In the genomic region with DNA sequence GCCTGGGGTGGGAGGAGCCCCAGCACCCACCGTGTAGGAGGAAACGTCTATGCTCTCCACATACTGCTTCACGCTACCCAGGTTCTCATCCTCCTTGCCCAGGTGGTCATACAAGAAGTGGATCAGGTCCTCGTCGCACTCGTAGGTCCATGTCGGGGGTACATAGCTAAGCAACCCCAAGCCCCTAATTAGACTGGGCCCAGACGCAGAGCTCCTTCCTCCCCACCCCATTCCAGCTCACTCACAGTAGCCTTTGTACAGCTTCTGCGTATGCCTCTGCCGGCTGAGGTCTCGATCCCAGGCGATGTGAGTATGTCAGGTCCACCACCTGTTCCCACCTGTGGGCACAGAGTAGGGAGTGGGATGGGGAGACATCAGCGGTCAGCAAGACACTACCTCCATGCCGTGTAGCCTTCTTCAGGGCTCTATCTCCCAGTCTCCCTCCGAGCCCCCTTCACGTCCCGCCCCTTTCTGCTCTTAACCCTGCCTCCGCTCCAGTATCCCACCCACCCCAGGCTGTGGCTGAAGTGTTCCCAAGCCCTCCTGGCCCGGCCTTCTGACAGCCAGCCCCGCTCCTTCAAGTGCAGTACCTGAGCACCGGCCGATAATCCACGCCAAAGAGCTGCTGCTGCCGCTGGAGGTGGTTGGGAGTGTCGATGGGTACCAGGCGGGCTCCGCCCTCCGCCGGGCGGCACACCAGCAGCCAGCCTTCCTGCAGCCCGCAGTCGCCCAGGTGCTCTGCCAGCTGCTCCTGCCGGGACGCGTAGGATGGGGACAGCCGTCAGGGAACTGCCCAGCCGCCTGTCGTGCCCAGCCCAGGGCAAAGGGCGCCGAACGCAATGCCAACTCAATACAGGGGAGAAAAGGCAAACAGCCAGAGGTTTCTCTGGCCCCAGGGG, we compare ENCODE assay signal across 8 cellular contexts. TPM values are rescaled to one million over a fixed set of nuclear protein-coding genes. Genes with fewer than 3 reads are reported as not detected.
DNase-seq lines count a peak whose midpoint lies in the region; ATAC-seq, FAIRE-seq and TF ChIP-seq lines count a peak whose summit lies in the region.

No MANE protein-coding gene starts in this region.

- H3K9me1 ChIP-seq in keratinocyte (ENCODE audit: control insufficient read depth, extremely low read depth, insufficient read depth, low read length), result no peaks in the 10 kb centered on the region

- peak overlapping the region; percentile 86 for H3K9ac ChIP-seq in keratinocyte (ENCODE audit: control insufficient read depth, extremely low read depth, insufficient read depth, low read length)

- dilution Hi-C loops in keratinocyte (cut with MboI; ENCODE audit: extremely low pct_ligation_motif_present, low sequenced_read_pairs), result no loop called here

- H4K20me1 ChIP-seq in keratinocyte (ENCODE audit: control insufficient read depth, extremely low read depth, insufficient read depth, low read length), result no peaks in the 10 kb centered on the region

- peak overlapping the region; percentile 78 for H3K4me3 Mint-ChIP-seq in stimulated activated effector memory CD8-positive, alpha-beta T cell treated with anti-CD3 and anti-CD28 coated beads, Interleukin-12 subunit alpha, Interleukin-12 subunit beta, amount 100 ng/mL, for 72 hours

- peaks cover 26% of the 10 kb centered on the region for H3K79me2 ChIP-seq in keratinocyte (ENCODE audit: control insufficient read depth, insufficient read depth, low read length)

- peak overlapping the region; percentile 99 for H2AFZ ChIP-seq in keratinocyte (ENCODE audit: control insufficient read depth, low read length)

- peaks cover 29 to 43% of the 10 kb centered on the region in 2 experiments for H3K36me3 ChIP-seq in keratinocyte (ENCODE audit: control insufficient read depth in 2 of 2, extremely low read depth in 1 of 2, insufficient read depth in 2 of 2, low read length in 2 of 2)

- peaks cover 21% of the 10 kb centered on the region for H3K4me1 ChIP-seq in keratinocyte (ENCODE audit: control insufficient read depth, extremely low read depth, insufficient read depth, low read length)

- H3K9me3 ChIP-seq in keratinocyte (ENCODE audit: control insufficient read depth, low read depth, low read length), result no peaks in the 10 kb centered on the region

- peak overlapping the region; percentile 94 for H3K27ac Mint-ChIP-seq in stimulated activated effector memory CD8-positive, alpha-beta T cell treated with anti-CD3 and anti-CD28 coated beads, Interleukin-12 subunit alpha, Interleukin-12 subunit beta, amount 100 ng/mL, for 72 hours

- H3K4me2 ChIP-seq in keratinocyte (ENCODE audit: control insufficient read depth, extremely low read depth, insufficient read depth, low read depth, low read length), result peak overlapping the region; percentile 86

- H3K4me3 ChIP-seq in keratinocyte (ENCODE audit: control insufficient read depth in 2 of 3, extremely low read depth in 1 of 3, insufficient read depth in 2 of 3, low read depth in 1 of 3, low read length in 3 of 3), result peak overlapping the region; percentile 76 to 85 (median 84)

- no peak for FAIRE-seq in keratinocyte (lab: Jason Lieb, UNC)

- H3K4me1 Mint-ChIP-seq in stimulated activated effector memory CD8-positive, alpha-beta T cell treated with anti-CD3 and anti-CD28 coated beads, Interleukin-12 subunit alpha, Interleukin-12 subunit beta, amount 100 ng/mL, for 72 hours, result peaks cover 59% of the 10 kb centered on the region

- H3K27me3 ChIP-seq in keratinocyte (ENCODE audit: control insufficient read depth, extremely low read depth, insufficient read depth, low read length), result no peaks in the 10 kb centered on the region

- no peaks in the 10 kb centered on the region for H3K9me3 Mint-ChIP-seq in stimulated activated effector memory CD8-positive, alpha-beta T cell treated with anti-CD3 and anti-CD28 coated beads, Interleukin-12 subunit alpha, Interleukin-12 subunit beta, amount 100 ng/mL, for 72 hours

- H3K27ac ChIP-seq in keratinocyte (ENCODE audit: control insufficient read depth, insufficient read depth, low read length), result peak overlapping the region; percentile 88

- ATAC-seq in stimulated activated effector memory CD8-positive, alpha-beta T cell treated with anti-CD3 and anti-CD28 coated beads, Interleukin-12 subunit alpha, Interleukin-12 subunit beta, amount 100 ng/mL, for 72 hours, result no peak
- ATAC-seq in HG02759 (IDR thresholded peaks at IDR 0.05; ENCODE audit: unreplicated experiment), result no peak

- no peak for TF ChIP-seq CTCF in keratinocyte (optimal IDR thresholded peaks at IDR 0.05 in 1 of 3, IDR thresholded peaks at IDR 0.05 in 1 of 3, conservative IDR thresholded peaks at IDR 0.05 in 1 of 3; ENCODE audit: extremely low read depth in 1 of 3, insufficient read depth in 2 of 3, low read length in 3 of 3)

- peak; percentile 32 to 62 for DNase-seq in NCI-H524 (lab: John Stamatoyannopoulos, UW)
- no peak for DNase-seq in NCI-H524 treated with DMSO at 0.1 percent for 48 hours (lab: John Stamatoyannopoulos, UW)
- DNase-seq in NCI-H748 (lab: John Stamatoyannopoulos, UW; ENCODE audit: unreplicated experiment), result peak; percentile 69
- DNase-seq in astrocyte of the hippocampus (ENCODE audit: low read depth, low spot score), result peak; percentile 41
- no peak for DNase-seq in keratinocyte (ENCODE audit: low read depth, low spot score)
- no peak for DNase-seq in stimulated activated effector memory CD8-positive, alpha-beta T cell treated with anti-CD3 and anti-CD28 coated beads, Interleukin-12 subunit alpha, Interleukin-12 subunit beta, amount 100 ng/mL, for 72 hours (ENCODE audit: low spot score in 2 of 2)
- no peak for DNase-seq in epidermal melanocyte (ENCODE audit: insufficient read length, low spot score)

- peaks cover 59% of the 10 kb centered on the region for H3K36me3 Mint-ChIP-seq in stimulated activated effector memory CD8-positive, alpha-beta T cell treated with anti-CD3 and anti-CD28 coated beads, Interleukin-12 subunit alpha, Interleukin-12 subunit beta, amount 100 ng/mL, for 72 hours

RNA-seq across cellular contexts. Expression of gene HECTD3, which starts 0.9 kb away (rescaled TPM):
- 28.1 to 38.2 TPM (median 34.9 TPM) in 3 replicates for polyA plus RNA-seq in keratinocyte
- 18.6 TPM for polyA plus RNA-seq in keratinocyte (2011; ENCODE audit: low read depth)
- polyA plus RNA-seq in keratinocyte (2011; cell fraction: cytosol; rRNA removed), result 29.1 and 35.1 TPM in 2 replicates
- 71.8 and 72.6 TPM in 2 replicates for polyA plus RNA-seq in keratinocyte (2011; cell fraction: nucleus; rRNA removed)
- polyA plus RNA-seq in keratinocyte (2012; ENCODE audit: low replicate concordance), result 21.5 and 28.9 TPM in 2 replicates
- 51.7 to 64.3 TPM (median 52.0 TPM) in 3 replicates for polyA minus RNA-seq in keratinocyte
- polyA minus RNA-seq in keratinocyte (2011; cell fraction: cytosol; rRNA and poly(A)+ RNA removed), result 43.5 TPM
- polyA minus RNA-seq in keratinocyte (2011; cell fraction: nucleus; rRNA and poly(A)+ RNA removed), result 20.3 and 23.7 TPM in 2 replicates

RNA-seq across cellular contexts. Expression of gene UROD, which starts 1.8 kb away (rescaled TPM):
- 157 to 212 TPM (median 174 TPM) in 3 replicates for polyA plus RNA-seq in keratinocyte
- 24.1 TPM for polyA plus RNA-seq in keratinocyte (2011; ENCODE audit: low read depth)
- 179 and 214 TPM in 2 replicates for polyA plus RNA-seq in keratinocyte (2011; cell fraction: cytosol; rRNA removed)
- polyA plus RNA-seq in keratinocyte (2011; cell fraction: nucleus; rRNA removed), result 191 and 217 TPM in 2 replicates
- polyA plus RNA-seq in keratinocyte (2012; ENCODE audit: low replicate concordance), result 46.3 and 122 TPM in 2 replicates
- polyA minus RNA-seq in keratinocyte, result 122 to 185 TPM (median 158 TPM) in 3 replicates
- polyA minus RNA-seq in keratinocyte (2011; cell fraction: cytosol; rRNA and poly(A)+ RNA removed), result 86.1 TPM
- 36.7 and 50.2 TPM in 2 replicates for polyA minus RNA-seq in keratinocyte (2011; cell fraction: nucleus; rRNA and poly(A)+ RNA removed)

RNA-seq across cellular contexts. Expression of gene EIF2B3, which starts 23.8 kb away (rescaled TPM):
- 29.3 to 46.7 TPM (median 35.2 TPM) in 3 replicates for polyA plus RNA-seq in keratinocyte
- 19.7 TPM for polyA plus RNA-seq in keratinocyte (2011; ENCODE audit: low read depth)
- polyA plus RNA-seq in keratinocyte (2011; cell fraction: cytosol; rRNA removed), result 28.2 and 38.1 TPM in 2 replicates
- polyA plus RNA-seq in keratinocyte (2011; cell fraction: nucleus; rRNA removed), result 26.1 and 29.4 TPM in 2 replicates
- 21.5 and 28.6 TPM in 2 replicates for polyA plus RNA-seq in keratinocyte (2012; ENCODE audit: low replicate concordance)
- 12.1 to 58.2 TPM (median 18.5 TPM) in 3 replicates for polyA minus RNA-seq in keratinocyte
- 19.4 TPM for polyA minus RNA-seq in keratinocyte (2011; cell fraction: cytosol; rRNA and poly(A)+ RNA removed)
- polyA minus RNA-seq in keratinocyte (2011; cell fraction: nucleus; rRNA and poly(A)+ RNA removed), result 21.4 and 31.3 TPM in 2 replicates

Comparison
In these comparisons a context has a peak if more than half of its experiments do, and no peak if none do; other contexts are left out.
1. DNase-seq: peak in NCI-H524 (2 of 2), NCI-H748 (single experiment) and astrocyte of the hippocampus (single experiment); none in NCI-H524 treated with DMSO at 0.1 percent for 48 hours (single experiment), keratinocyte (single experiment), stimulated activated effector memory CD8-positive, alpha-beta T cell treated with anti-CD3 and anti-CD28 coated beads, Interleukin-12 subunit alpha, Interleukin-12 subunit beta, amount 100 ng/mL, for 72 hours (0 of 2) and epidermal melanocyte (single experiment).